Comparison of ENCODE assay signal across 21 cellular contexts in genomic region chr1:156913809-156914387, GRCh38. TPM values are rescaled to one million over a fixed set of nuclear protein-coding genes. Genes with fewer than 3 reads are reported as not detected.
"Had no signal": no experiment of that assay in that cellular context is flagged by ENCODE, and none has a peak within 500 bp of the region (broad histone marks: within the 10 kb centered on the region; RNA-seq: fewer than 3 reads in every experiment).

No MANE protein-coding gene starts in this region.

- H3K27ac ChIP-seq: foreskin keratinocyte, right lobe of liver, skin epidermis, tibial artery had no signal

- H3K36me3 ChIP-seq: right lobe of liver had no signal

- H3K4me1 ChIP-seq: foreskin keratinocyte, right lobe of liver had no signal

- H3K27me3 ChIP-seq: foreskin keratinocyte, right lobe of liver, tibial artery had no signal

- H3K4me3 ChIP-seq: right lobe of liver, skin epidermis, tibial artery had no signal

- DNase-seq: activated B cell treated with CpG ODN at 0.5 μM for 24 hours; activated CD4-positive, alpha-beta memory T cell treated with anti-CD3 and anti-CD28 coated beads for 36 hours; activated CD4-positive, alpha-beta T cell treated with anti-CD3 and anti-CD28 coated beads for 4 hours; activated naive CD4-positive, alpha-beta T cell treated with anti-CD3 and anti-CD28 coated beads, Interleukin-2, amount 10 ng/mL, durations not matched to agents 7 days and 5 days; activated T-cell treated with anti-CD3 and anti-CD28 coated beads, Interleukin-2, amount 50 U/mL, for 48 hours; amygdala; cerebellar nuclear complex; cortex of kidney; foreskin keratinocyte; hypothalamus; left ventricle myocardium superior; naive thymus-derived CD8-positive, alpha-beta T cell; stimulated activated CD4-positive, alpha-beta T cell treated with anti-CD3 and anti-CD28 coated beads, Interleukin-2, amount 100 ng/mL, for 24 hours; stimulated activated naive CD8-positive, alpha-beta T cell treated with anti-CD3 and anti-CD28 coated beads, Interleukin-15, amount 100 ng/mL, for 72 hours; tibial artery had no signal

- H3K9me3 Mint-ChIP-seq: activated B cell treated with CpG ODN at 0.5 μM for 24 hours; activated CD4-positive, alpha-beta memory T cell treated with anti-CD3 and anti-CD28 coated beads for 36 hours; activated naive CD4-positive, alpha-beta T cell treated with anti-CD3 and anti-CD28 coated beads, Interleukin-2, amount 10 ng/mL, durations not matched to agents 7 days and 5 days; stimulated activated effector memory CD8-positive, alpha-beta T cell treated with anti-CD3 and anti-CD28 coated beads, Interleukin-12 subunit alpha, Interleukin-12 subunit beta, amount 100 ng/mL, for 72 hours; stimulated activated naive CD8-positive, alpha-beta T cell treated with anti-CD3 and anti-CD28 coated beads, Interleukin-15, amount 100 ng/mL, for 72 hours; T-helper 1 cell treated with Interleukin-12 subunit alpha and Interleukin-12 subunit beta and Interleukin-4 antibody, amounts not matched to agents 30 μg/mL and 1 μg/mL, for 36 hours had no signal

- H3K36me3 Mint-ChIP-seq: activated CD4-positive, alpha-beta memory T cell treated with anti-CD3 and anti-CD28 coated beads for 36 hours; activated naive CD4-positive, alpha-beta T cell treated with anti-CD3 and anti-CD28 coated beads, Interleukin-2, amount 10 ng/mL, durations not matched to agents 7 days and 5 days; naive thymus-derived CD8-positive, alpha-beta T cell; stimulated activated effector memory CD8-positive, alpha-beta T cell treated with anti-CD3 and anti-CD28 coated beads, Interleukin-12 subunit alpha, Interleukin-12 subunit beta, amount 100 ng/mL, for 72 hours had no signal

- H3K9me3 ChIP-seq: right lobe of liver, tibial artery had no signal

- H3K4me3 Mint-ChIP-seq: activated B cell treated with CpG ODN at 0.5 μM for 24 hours; activated CD4-positive, alpha-beta memory T cell treated with anti-CD3 and anti-CD28 coated beads for 36 hours; activated naive CD4-positive, alpha-beta T cell treated with anti-CD3 and anti-CD28 coated beads, Interleukin-2, amount 10 ng/mL, durations not matched to agents 7 days and 5 days; naive thymus-derived CD8-positive, alpha-beta T cell; stimulated activated effector memory CD8-positive, alpha-beta T cell treated with anti-CD3 and anti-CD28 coated beads, Interleukin-12 subunit alpha, Interleukin-12 subunit beta, amount 100 ng/mL, for 72 hours; stimulated activated naive CD8-positive, alpha-beta T cell treated with anti-CD3 and anti-CD28 coated beads, Interleukin-15, amount 100 ng/mL, for 72 hours; T-helper 1 cell treated with Interleukin-12 subunit alpha and Interleukin-12 subunit beta and Interleukin-4 antibody, amounts not matched to agents 30 μg/mL and 1 μg/mL, for 36 hours had no signal

- FAIRE-seq: endometrium had no signal

- ATAC-seq: foreskin keratinocyte; naive thymus-derived CD8-positive, alpha-beta T cell; stimulated activated effector memory CD8-positive, alpha-beta T cell treated with anti-CD3 and anti-CD28 coated beads, Interleukin-12 subunit alpha, Interleukin-12 subunit beta, amount 100 ng/mL, for 72 hours had no signal

- H3K4me1 Mint-ChIP-seq: activated B cell treated with CpG ODN at 0.5 μM for 24 hours; activated naive CD4-positive, alpha-beta T cell treated with anti-CD3 and anti-CD28 coated beads, Interleukin-2, amount 10 ng/mL, durations not matched to agents 7 days and 5 days; stimulated activated naive CD8-positive, alpha-beta T cell treated with anti-CD3 and anti-CD28 coated beads, Interleukin-15, amount 100 ng/mL, for 72 hours had no signal

- H3K27ac Mint-ChIP-seq: activated B cell treated with CpG ODN at 0.5 μM for 24 hours; activated CD4-positive, alpha-beta memory T cell treated with anti-CD3 and anti-CD28 coated beads for 36 hours; activated naive CD4-positive, alpha-beta T cell treated with anti-CD3 and anti-CD28 coated beads, Interleukin-2, amount 10 ng/mL, durations not matched to agents 7 days and 5 days; stimulated activated effector memory CD8-positive, alpha-beta T cell treated with anti-CD3 and anti-CD28 coated beads, Interleukin-12 subunit alpha, Interleukin-12 subunit beta, amount 100 ng/mL, for 72 hours; T-helper 1 cell treated with Interleukin-12 subunit alpha and Interleukin-12 subunit beta and Interleukin-4 antibody, amounts not matched to agents 30 μg/mL and 1 μg/mL, for 36 hours had no signal

RNA-seq across cellular contexts. Expression of gene LRRC71, which starts 6.5 kb away (rescaled TPM):
- total RNA-seq: activated B cell treated with CpG ODN at 0.5 μM for 24 hours; activated CD4-positive, alpha-beta memory T cell treated with anti-CD3 and anti-CD28 coated beads for 36 hours; foreskin keratinocyte; naive thymus-derived CD8-positive, alpha-beta T cell; ureter had no signal
- polyA plus RNA-seq: foreskin keratinocyte; naive thymus-derived CD8-positive, alpha-beta T cell had no signal

RNA-seq across cellular contexts. Expression of gene PEAR1, which starts 20.4 kb away (rescaled TPM):
- total RNA-seq: activated B cell treated with CpG ODN at 0.5 μM for 24 hours; activated CD4-positive, alpha-beta memory T cell treated with anti-CD3 and anti-CD28 coated beads for 36 hours had no signal
- polyA plus RNA-seq: naive thymus-derived CD8-positive, alpha-beta T cell had no signal

RNA-seq across cellular contexts. Expression of gene NTRK1, which starts 53.2 kb away (rescaled TPM):
- total RNA-seq: foreskin keratinocyte; naive thymus-derived CD8-positive, alpha-beta T cell; right lobe of liver had no signal

RNA-seq across cellular contexts. Expression of gene INSRR, which starts 55.0 kb away (rescaled TPM):
- total RNA-seq: activated B cell treated with CpG ODN at 0.5 μM for 24 hours; foreskin keratinocyte; naive thymus-derived CD8-positive, alpha-beta T cell; right lobe of liver had no signal
- polyA plus RNA-seq: foreskin keratinocyte; naive thymus-derived CD8-positive, alpha-beta T cell had no signal
